In the genomic region with DNA sequence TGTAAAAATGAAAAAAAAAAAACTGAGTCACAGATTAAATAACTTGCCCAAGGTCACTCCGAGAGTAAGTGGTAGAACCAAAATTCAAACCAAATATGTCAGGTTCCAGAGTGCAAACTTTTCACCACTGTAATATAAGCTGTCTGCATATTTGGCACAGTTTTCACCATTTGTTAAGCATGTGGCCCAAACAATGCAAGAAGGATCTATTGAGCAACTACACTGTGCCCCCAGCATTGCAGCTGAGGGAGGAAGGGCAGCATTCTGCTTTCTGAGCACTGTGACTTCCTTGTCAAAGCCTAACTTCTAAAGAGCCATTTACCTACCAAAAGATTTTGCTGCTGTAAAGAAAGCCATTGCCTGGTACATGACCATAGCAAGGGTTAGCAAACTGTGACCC, we compare ENCODE assay signal across 11 cellular contexts.
DNase-seq lines count a peak whose midpoint lies in the region; ATAC-seq and TF ChIP-seq lines count a peak whose summit lies in the region.
"Had no signal": no experiment of that assay in that cellular context is flagged by ENCODE, and none has a peak within 500 bp of the region (broad histone marks: within the 10 kb centered on the region; RNA-seq: fewer than 3 reads in every experiment).

No MANE protein-coding gene starts in this region.

- H3K9me3 ChIP-seq in GM23248 (ENCODE audit: low read depth) = no peaks in the 10 kb centered on the region

- WGBS in GM23248 (ENCODE audit: low coverage in 1 of 2, low lambda C conversion rate in 2 of 2, missing lambda C conversion rate in 2 of 2), 2 experiments = 10 to 17% methylated on average over 1 of the region's 1 CpG

- no peaks in the 10 kb centered on the region for H3K27me3 ChIP-seq in GM23248 (replicated peaks; ENCODE audit: insufficient read depth)
- H3K27me3 ChIP-seq in foreskin keratinocyte = no peaks in the 10 kb centered on the region

- no peaks in the 10 kb centered on the region for H3K9me2 ChIP-seq in GM23248 (ENCODE audit: insufficient read depth)

- DNase-seq in GM23248 = peak; percentile 81
- DNase-seq in foreskin keratinocyte = no peak
- peak; percentile 70 for DNase-seq in skeletal muscle cell (ENCODE audit: low read depth)
- DNase-seq in CD1c-positive myeloid dendritic cell (ENCODE audit: extremely low spot score) = no peak
- DNase-seq in activated naive CD4-positive, alpha-beta T cell treated with anti-CD3 and anti-CD28 coated beads, Interleukin-2, amount 50 U/mL, for 72 hours (ENCODE audit: low spot score in 2 of 2) = no peak
- no peak for DNase-seq in NCI-H1436 treated with DMSO at 0.1 percent for 48 hours (lab: John Stamatoyannopoulos, UW)
- no peak for DNase-seq in GM13977 (ENCODE audit: low spot score)
- DNase-seq: activated CD8-positive, alpha-beta memory T cell treated with anti-CD3 and anti-CD28 coated beads for 24 hours; GDM1; NK-92 treated with Interleukin-12 subunit alpha and Interleukin-12 subunit beta, amount 100 ng/mL, for 24 hours had no signal

- TF ChIP-seq CTCF in foreskin keratinocyte (conservative IDR thresholded peaks at IDR 0.05) (no peak), GM13977 (IDR thresholded peaks at IDR 0.05; ENCODE audit: extremely low read depth, insufficient read depth, missing control alignments) (no peak)

- no peak overlapping the region; the same call in none of the 2 replicates for H3K9ac ChIP-seq in GM23248

- in situ Hi-C loops in GM23248 (cut with MboI) = no loop called here
- in situ Hi-C loops in GM13977 (cut with MboI; ENCODE audit: low pct_unique_long_range_greater_than_20kb, low sequenced_read_pairs, unreplicated experiment) = loop anchor here (10.0 kb wide), 1 partner anchor 112 kb away; no protein-coding TSS in a partner anchor

- H3K79me2 ChIP-seq in GM23248 (ENCODE audit: insufficient read depth) = no peaks in the 10 kb centered on the region

- H3K9me3 Mint-ChIP-seq in activated naive CD4-positive, alpha-beta T cell treated with anti-CD3 and anti-CD28 coated beads, Interleukin-2, amount 50 U/mL, for 72 hours = no peaks in the 10 kb centered on the region

- peak; percentile 26; the same call in 2 of the 3 replicates for ATAC-seq in SK-N-SH treated with all-trans-retinoic acid at 6 μM for 48 hours
- no peak for ATAC-seq in foreskin keratinocyte
- ATAC-seq in activated naive CD4-positive, alpha-beta T cell treated with anti-CD3 and anti-CD28 coated beads, Interleukin-2, amount 50 U/mL, for 72 hours = no peak

- peaks cover 0 to 13% of the 10 kb centered on the region in 2 donors for H3K36me3 Mint-ChIP-seq in activated naive CD4-positive, alpha-beta T cell treated with anti-CD3 and anti-CD28 coated beads, Interleukin-2, amount 50 U/mL, for 72 hours

- H3K36me3 ChIP-seq in GM23248 (ENCODE audit: low read depth) = no peaks in the 10 kb centered on the region

- H4K20me1 ChIP-seq in GM23248 (ENCODE audit: insufficient read depth) = no peaks in the 10 kb centered on the region

- peak overlapping the region; percentile 68 for H3K4me2 ChIP-seq in GM23248 (ENCODE audit: unreplicated experiment)

- H3K4me3 ChIP-seq in GM23248 (peak overlapping the region; percentile 33), skeletal muscle cell (ENCODE audit: low read depth, low read length) (no peak overlapping the region)

- no peak overlapping the region for H2AFZ ChIP-seq in GM23248

- H3K27ac Mint-ChIP-seq in activated naive CD4-positive, alpha-beta T cell treated with anti-CD3 and anti-CD28 coated beads, Interleukin-2, amount 50 U/mL, for 72 hours = no peak overlapping the region

- H3K4me1 ChIP-seq in GM23248 (ENCODE audit: insufficient read depth) (peaks cover 59% of the 10 kb centered on the region), foreskin keratinocyte (peaks cover 34% of the 10 kb centered on the region)

- H3K27ac ChIP-seq in GM23248 = peak overlapping the region; percentile 77
- H3K27ac ChIP-seq in foreskin keratinocyte = peak overlapping the region; percentile 59

- peaks cover 62% of the 10 kb centered on the region for H3F3A ChIP-seq in GM23248 (ENCODE audit: insufficient read depth)

TF ChIP-seq in SK-N-SH treated with all-trans-retinoic acid at 6 μM for 48 hours, 23 proteins besides CTCF, POLR2A, EP300 and RAD21:
- TF ChIP-seq ZNF565 (CRISPR knock-in tag; conservative IDR thresholded peaks at IDR 0.05; ENCODE audit: low read depth) (no peak), ZFP3 (CRISPR knock-in tag; IDR thresholded peaks at IDR 0.05) (no peak), CSDC2 (CRISPR knock-in tag; IDR thresholded peaks at IDR 0.05) (peak; percentile 12; the same call in 1 of the 2 replicates), PPARA (CRISPR knock-in tag; IDR thresholded peaks at IDR 0.05; ENCODE audit: borderline replicate concordance) (no peak), ZC3H10 (CRISPR knock-in tag; IDR thresholded peaks at IDR 0.05) (no peak), ZNF8 (CRISPR knock-in tag; IDR thresholded peaks at IDR 0.05) (no peak)
- TF ChIP-seq, protein P1, sequence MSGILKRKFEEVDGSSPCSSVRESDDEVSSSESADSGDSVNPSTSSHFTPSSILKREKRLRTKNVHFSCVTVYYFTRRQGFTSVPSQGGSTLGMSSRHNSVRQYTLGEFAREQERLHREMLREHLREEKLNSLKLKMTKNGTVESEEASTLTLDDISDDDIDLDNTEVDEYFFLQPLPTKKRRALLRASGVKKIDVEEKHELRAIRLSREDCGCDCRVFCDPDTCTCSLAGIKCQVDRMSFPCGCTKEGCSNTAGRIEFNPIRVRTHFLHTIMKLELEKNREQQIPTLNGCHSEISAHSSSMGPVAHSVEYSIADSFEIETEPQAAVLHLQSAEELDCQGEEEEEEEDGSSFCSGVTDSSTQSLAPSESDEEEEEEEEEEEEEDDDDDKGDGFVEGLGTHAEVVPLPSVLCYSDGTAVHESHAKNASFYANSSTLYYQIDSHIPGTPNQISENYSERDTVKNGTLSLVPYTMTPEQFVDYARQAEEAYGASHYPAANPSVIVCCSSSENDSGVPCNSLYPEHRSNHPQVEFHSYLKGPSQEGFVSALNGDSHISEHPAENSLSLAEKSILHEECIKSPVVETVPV (CRISPR knock-in tag; IDR thresholded peaks at IDR 0.05) = no peak
- TF ChIP-seq, protein P2, sequence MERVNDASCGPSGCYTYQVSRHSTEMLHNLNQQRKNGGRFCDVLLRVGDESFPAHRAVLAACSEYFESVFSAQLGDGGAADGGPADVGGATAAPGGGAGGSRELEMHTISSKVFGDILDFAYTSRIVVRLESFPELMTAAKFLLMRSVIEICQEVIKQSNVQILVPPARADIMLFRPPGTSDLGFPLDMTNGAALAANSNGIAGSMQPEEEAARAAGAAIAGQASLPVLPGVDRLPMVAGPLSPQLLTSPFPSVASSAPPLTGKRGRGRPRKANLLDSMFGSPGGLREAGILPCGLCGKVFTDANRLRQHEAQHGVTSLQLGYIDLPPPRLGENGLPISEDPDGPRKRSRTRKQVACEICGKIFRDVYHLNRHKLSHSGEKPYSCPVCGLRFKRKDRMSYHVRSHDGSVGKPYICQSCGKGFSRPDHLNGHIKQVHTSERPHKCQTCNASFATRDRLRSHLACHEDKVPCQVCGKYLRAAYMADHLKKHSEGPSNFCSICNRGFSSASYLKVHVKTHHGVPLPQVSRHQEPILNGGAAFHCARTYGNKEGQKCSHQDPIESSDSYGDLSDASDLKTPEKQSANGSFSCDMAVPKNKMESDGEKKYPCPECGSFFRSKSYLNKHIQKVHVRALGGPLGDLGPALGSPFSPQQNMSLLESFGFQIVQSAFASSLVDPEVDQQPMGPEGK (CRISPR knock-in tag; IDR thresholded peaks at IDR 0.05; ENCODE audit: borderline replicate concordance) = no peak

Comparison
In these comparisons a context has a peak if more than half of its experiments do, and no peak if none do; other contexts are left out.
1. DNase-seq: peak in GM23248 (single experiment) and skeletal muscle cell (single experiment); none in foreskin keratinocyte (0 of 2), CD1c-positive myeloid dendritic cell (single experiment), activated naive CD4-positive, alpha-beta T cell treated with anti-CD3 and anti-CD28 coated beads, Interleukin-2, amount 50 U/mL, for 72 hours (0 of 2), NCI-H1436 treated with DMSO at 0.1 percent for 48 hours (single experiment) and GM13977 (single experiment).